8 cellular contexts compared by ENCODE assay signal in genomic region chr19:52820472-52821205, GRCh38. TPM values are rescaled to one million over a fixed set of nuclear protein-coding genes. Genes with fewer than 3 reads are reported as not detected.
DNase-seq lines count a peak whose midpoint lies in the region; ATAC-seq, FAIRE-seq and TF ChIP-seq lines count a peak whose summit lies in the region.
"Not testable (repeated sequence)": the region's sequence is repeated elsewhere in the genome, so short reads cannot be mapped to it uniquely, and the experiment has no call there.

No MANE protein-coding gene starts in this region.

- peaks cover 55% of the 10 kb centered on the region for H3K36me3 Mint-ChIP-seq in activated CD8-positive, alpha-beta T cell treated with anti-CD3 and anti-CD28 coated beads, Interleukin-2, amount 10 ng/mL, durations not matched to agents 7 days and 5 days (ENCODE audit: low read depth)

- not testable (repeated sequence) for TF ChIP-seq CTCF in keratinocyte (optimal IDR thresholded peaks at IDR 0.05 in 1 of 3, IDR thresholded peaks at IDR 0.05 in 1 of 3, conservative IDR thresholded peaks at IDR 0.05 in 1 of 3; ENCODE audit: extremely low read depth in 1 of 3, insufficient read depth in 2 of 3, low read length in 3 of 3); prostate gland (IDR thresholded peaks at IDR 0.05); uterus (IDR thresholded peaks at IDR 0.05)

- peak overlapping the region; percentile 62 to 82 for H3K4me3 ChIP-seq in duodenal mucosa (ENCODE audit: low read depth in 1 of 2, low read length in 2 of 2)
- peak overlapping the region; percentile 67 to 80 (median 72) for H3K4me3 ChIP-seq in keratinocyte (ENCODE audit: control insufficient read depth in 2 of 3, extremely low read depth in 1 of 3, insufficient read depth in 2 of 3, low read depth in 1 of 3, low read length in 3 of 3)
- peak overlapping the region; percentile 46 to 49 for H3K4me3 ChIP-seq in prostate gland
- peak overlapping the region; percentile 47 to 53 for H3K4me3 ChIP-seq in uterus

- TF ChIP-seq POLR2A in prostate gland (IDR thresholded peaks at IDR 0.05); uterus (IDR thresholded peaks at IDR 0.05): not testable (repeated sequence)

- peak overlapping the region; percentile 93 for H3K4me3 Mint-ChIP-seq in activated CD8-positive, alpha-beta T cell treated with anti-CD3 and anti-CD28 coated beads, Interleukin-2, amount 10 ng/mL, durations not matched to agents 7 days and 5 days

- ATAC-seq in GM18498 (IDR thresholded peaks at IDR 0.05; ENCODE audit: unreplicated experiment): peak; percentile 42
- ATAC-seq in HG02852 (IDR thresholded peaks at IDR 0.05; ENCODE audit: unreplicated experiment): peak; percentile 15
- ATAC-seq in activated CD8-positive, alpha-beta T cell treated with anti-CD3 and anti-CD28 coated beads, Interleukin-2, amount 10 ng/mL, durations not matched to agents 7 days and 5 days: peak; percentile 51

- H3K27me3 Mint-ChIP-seq in activated CD8-positive, alpha-beta T cell treated with anti-CD3 and anti-CD28 coated beads, Interleukin-2, amount 10 ng/mL, durations not matched to agents 7 days and 5 days (ENCODE audit: low read depth): not testable (repeated sequence)

- peaks cover 7 to 16% of the 10 kb centered on the region in 2 donors for H3K36me3 ChIP-seq in duodenal mucosa (ENCODE audit: control insufficient read depth in 1 of 2, insufficient read depth in 2 of 2, low read length in 2 of 2)
- H3K36me3 ChIP-seq in keratinocyte (ENCODE audit: control insufficient read depth in 2 of 2, extremely low read depth in 1 of 2, insufficient read depth in 2 of 2, low read length in 2 of 2); prostate gland; uterus: not testable (repeated sequence)

- CTCF ChIA-PET in activated CD8-positive, alpha-beta T cell treated with anti-CD3 and anti-CD28 coated beads, Interleukin-2, amount 10 ng/mL, durations not matched to agents 7 days and 5 days (lab: Charles Lee): not testable (repeated sequence)

- H3K27me3 ChIP-seq in duodenal mucosa (ENCODE audit: control insufficient read depth in 1 of 2, insufficient read depth in 2 of 2, low read length in 2 of 2); keratinocyte (ENCODE audit: control insufficient read depth, extremely low read depth, insufficient read depth, low read length); prostate gland (replicated peaks; ENCODE audit: insufficient read depth); uterus: not testable (repeated sequence)

- peak overlapping the region; percentile 73 for H3K4me2 ChIP-seq in keratinocyte (ENCODE audit: control insufficient read depth, extremely low read depth, insufficient read depth, low read depth, low read length)

- FAIRE-seq in keratinocyte (lab: Jason Lieb, UNC): not testable (repeated sequence)

- POLR2A ChIA-PET in activated CD8-positive, alpha-beta T cell treated with anti-CD3 and anti-CD28 coated beads, Interleukin-2, amount 10 ng/mL, durations not matched to agents 7 days and 5 days (lab: Charles Lee): interaction anchor here (1.6 to 2.0 kb wide), 2 partner anchors 35 to 142 kb away, joined by 3 to 6 read pairs; partner anchors contain the start of gene ZNF816

- dilution Hi-C loops in keratinocyte (cut with MboI; ENCODE audit: extremely low pct_ligation_motif_present, low sequenced_read_pairs): not testable (repeated sequence)

- intact Hi-C loops in prostate gland (cut with DNase I); uterus (cut with DNase I; ENCODE audit: low total_unique reads): not testable (repeated sequence)

- H3K79me2 ChIP-seq in keratinocyte (ENCODE audit: control insufficient read depth, insufficient read depth, low read length): not testable (repeated sequence)

- not testable (repeated sequence) for H3K27ac ChIP-seq in duodenal mucosa (ENCODE audit: low read depth, low read length)
- peak overlapping the region; percentile 47 for H3K27ac ChIP-seq in keratinocyte (ENCODE audit: control insufficient read depth, insufficient read depth, low read length)
- H3K27ac ChIP-seq in prostate gland: peak overlapping the region; percentile 8 to 49
- H3K27ac ChIP-seq in uterus: peak overlapping the region; percentile 42 to 73

- peaks cover 13% of the 10 kb centered on the region for H3K4me1 Mint-ChIP-seq in activated CD8-positive, alpha-beta T cell treated with anti-CD3 and anti-CD28 coated beads, Interleukin-2, amount 10 ng/mL, durations not matched to agents 7 days and 5 days (ENCODE audit: low read depth)

- H3K27ac Mint-ChIP-seq in activated CD8-positive, alpha-beta T cell treated with anti-CD3 and anti-CD28 coated beads, Interleukin-2, amount 10 ng/mL, durations not matched to agents 7 days and 5 days: peak overlapping the region; percentile 87

- peak overlapping the region; percentile 57 to 59 for H3K9ac ChIP-seq in duodenal mucosa (ENCODE audit: low read depth in 1 of 2, low read length in 2 of 2)
- peak overlapping the region; percentile 75 for H3K9ac ChIP-seq in keratinocyte (ENCODE audit: control insufficient read depth, extremely low read depth, insufficient read depth, low read length)

- 8% methylated on average over 16 of the region's 20 CpGs for WGBS in prostate gland

- H3K9me1 ChIP-seq in keratinocyte (ENCODE audit: control insufficient read depth, extremely low read depth, insufficient read depth, low read length): not testable (repeated sequence)

- not testable (repeated sequence) for H3K9me3 ChIP-seq in duodenal mucosa (ENCODE audit: control insufficient read depth in 1 of 2, low read length in 2 of 2); keratinocyte (ENCODE audit: control insufficient read depth, low read depth, low read length); prostate gland; uterus

- H4K20me1 ChIP-seq in keratinocyte (ENCODE audit: control insufficient read depth, extremely low read depth, insufficient read depth, low read length): not testable (repeated sequence)

- not testable (repeated sequence) for H3K4me1 ChIP-seq in duodenal mucosa (ENCODE audit: control insufficient read depth in 1 of 2, insufficient read depth in 2 of 2, low read length in 2 of 2); keratinocyte (ENCODE audit: control insufficient read depth, extremely low read depth, insufficient read depth, low read length); prostate gland (replicated peaks); uterus

- H2AFZ ChIP-seq in keratinocyte (ENCODE audit: control insufficient read depth, low read length): not testable (repeated sequence)

- DNase-seq in NCI-H345 (lab: John Stamatoyannopoulos, UW) (peak; percentile 0), uterus (peak; percentile 28 to 54)
- DNase-seq in activated CD8-positive, alpha-beta T cell treated with anti-CD3 and anti-CD28 coated beads, Interleukin-2, amount 10 ng/mL, durations not matched to agents 7 days and 5 days: peak; percentile 47
- DNase-seq in keratinocyte (ENCODE audit: low read depth, low spot score); prostate gland (ENCODE audit: low spot score): not testable (repeated sequence)

- peaks cover 15% of the 10 kb centered on the region for H3K9me3 Mint-ChIP-seq in activated CD8-positive, alpha-beta T cell treated with anti-CD3 and anti-CD28 coated beads, Interleukin-2, amount 10 ng/mL, durations not matched to agents 7 days and 5 days (ENCODE audit: insufficient read depth)

RNA-seq across cellular contexts. Expression of gene ZNF28, which starts 0.8 kb away (rescaled TPM):
- 10 to 100 TPM; 26.9 to 27.5 TPM for total RNA-seq in activated CD8-positive, alpha-beta T cell treated with anti-CD3 and anti-CD28 coated beads, Interleukin-2, amount 10 ng/mL, durations not matched to agents 7 days and 5 days
- polyA plus RNA-seq in keratinocyte: 10.9 to 20.8 TPM (median 15.1 TPM) in 3 replicates
- 2.9 TPM for polyA plus RNA-seq in keratinocyte (2011; ENCODE audit: low read depth)
- polyA plus RNA-seq in keratinocyte (2011; cell fraction: cytosol; rRNA removed): 6.8 and 27.1 TPM in 2 replicates
- 10.4 and 12.6 TPM in 2 replicates for polyA plus RNA-seq in keratinocyte (2011; cell fraction: nucleus; rRNA removed)
- polyA plus RNA-seq in keratinocyte (2012; ENCODE audit: low replicate concordance): 10.1 and 10.9 TPM in 2 replicates
- 7.5 to 23.7 TPM (median 19.7 TPM) in 3 replicates for polyA minus RNA-seq in keratinocyte
- polyA minus RNA-seq in keratinocyte (2011; cell fraction: cytosol; rRNA and poly(A)+ RNA removed): 11.3 TPM
- 11.3 and 19.2 TPM in 2 replicates for polyA minus RNA-seq in keratinocyte (2011; cell fraction: nucleus; rRNA and poly(A)+ RNA removed)
- total RNA-seq in prostate gland (10 to 100 TPM; 19.2 to 26.8 TPM), uterus (10 to 100 TPM in 2 of 4 donors, 1 to 10 TPM in 2; 3.5 to 30.6 (median 12.0) TPM)

RNA-seq across cellular contexts. Expression of gene ZNF600, which starts 34.0 kb away (rescaled TPM):
- total RNA-seq in activated CD8-positive, alpha-beta T cell treated with anti-CD3 and anti-CD28 coated beads, Interleukin-2, amount 10 ng/mL, durations not matched to agents 7 days and 5 days: 10 to 100 TPM; 18.2 to 20.5 TPM
- 5.0 to 8.5 TPM (median 7.6 TPM) in 3 replicates for polyA plus RNA-seq in keratinocyte
- 7.4 TPM for polyA plus RNA-seq in keratinocyte (2011; ENCODE audit: low read depth)
- 2.8 and 5.6 TPM in 2 replicates for polyA plus RNA-seq in keratinocyte (2011; cell fraction: cytosol; rRNA removed)
- 25.8 and 26.0 TPM in 2 replicates for polyA plus RNA-seq in keratinocyte (2011; cell fraction: nucleus; rRNA removed)
- polyA plus RNA-seq in keratinocyte (2012; ENCODE audit: low replicate concordance): 4.8 and 12.1 TPM in 2 replicates
- polyA minus RNA-seq in keratinocyte: 2.9 to 11.2 TPM (median 9.1 TPM) in 3 replicates
- polyA minus RNA-seq in keratinocyte (2011; cell fraction: cytosol; rRNA and poly(A)+ RNA removed): 3.8 TPM
- 8.7 and 17.0 TPM in 2 replicates for polyA minus RNA-seq in keratinocyte (2011; cell fraction: nucleus; rRNA and poly(A)+ RNA removed)
- 10 to 100 TPM in 1 of 2 donors, 1 to 10 TPM in 1; 8.7 to 21.2 TPM for total RNA-seq in prostate gland
- 10 to 100 TPM in 1 of 4 donors, 1 to 10 TPM in 3; 6.2 to 14.5 (median 8.0) TPM for total RNA-seq in uterus

RNA-seq across cellular contexts. Expression of gene ZNF468, which starts 36.8 kb away (rescaled TPM):
- total RNA-seq in activated CD8-positive, alpha-beta T cell treated with anti-CD3 and anti-CD28 coated beads, Interleukin-2, amount 10 ng/mL, durations not matched to agents 7 days and 5 days: 10 to 100 TPM; 21.2 to 26.7 TPM
- polyA plus RNA-seq in keratinocyte: 12.4 to 20.5 TPM (median 18.0 TPM) in 3 replicates
- 3.7 TPM for polyA plus RNA-seq in keratinocyte (2011; ENCODE audit: low read depth)
- polyA plus RNA-seq in keratinocyte (2011; cell fraction: cytosol; rRNA removed): 8.4 and 16.2 TPM in 2 replicates
- polyA plus RNA-seq in keratinocyte (2011; cell fraction: nucleus; rRNA removed): 31.0 and 35.6 TPM in 2 replicates
- 10.6 and 12.8 TPM in 2 replicates for polyA plus RNA-seq in keratinocyte (2012; ENCODE audit: low replicate concordance)
- polyA minus RNA-seq in keratinocyte: 17.9 to 21.6 TPM (median 21.2 TPM) in 3 replicates
- 7.3 TPM for polyA minus RNA-seq in keratinocyte (2011; cell fraction: cytosol; rRNA and poly(A)+ RNA removed)
- polyA minus RNA-seq in keratinocyte (2011; cell fraction: nucleus; rRNA and poly(A)+ RNA removed): 14.7 and 25.1 TPM in 2 replicates
- total RNA-seq in prostate gland: 10 to 100 TPM; 21.0 to 49.2 TPM
- 10 to 100 TPM in 3 of 4 donors, 1 to 10 TPM in 1; 4.7 to 92.2 (median 36.0) TPM for total RNA-seq in uterus
